In the genomic region with DNA sequence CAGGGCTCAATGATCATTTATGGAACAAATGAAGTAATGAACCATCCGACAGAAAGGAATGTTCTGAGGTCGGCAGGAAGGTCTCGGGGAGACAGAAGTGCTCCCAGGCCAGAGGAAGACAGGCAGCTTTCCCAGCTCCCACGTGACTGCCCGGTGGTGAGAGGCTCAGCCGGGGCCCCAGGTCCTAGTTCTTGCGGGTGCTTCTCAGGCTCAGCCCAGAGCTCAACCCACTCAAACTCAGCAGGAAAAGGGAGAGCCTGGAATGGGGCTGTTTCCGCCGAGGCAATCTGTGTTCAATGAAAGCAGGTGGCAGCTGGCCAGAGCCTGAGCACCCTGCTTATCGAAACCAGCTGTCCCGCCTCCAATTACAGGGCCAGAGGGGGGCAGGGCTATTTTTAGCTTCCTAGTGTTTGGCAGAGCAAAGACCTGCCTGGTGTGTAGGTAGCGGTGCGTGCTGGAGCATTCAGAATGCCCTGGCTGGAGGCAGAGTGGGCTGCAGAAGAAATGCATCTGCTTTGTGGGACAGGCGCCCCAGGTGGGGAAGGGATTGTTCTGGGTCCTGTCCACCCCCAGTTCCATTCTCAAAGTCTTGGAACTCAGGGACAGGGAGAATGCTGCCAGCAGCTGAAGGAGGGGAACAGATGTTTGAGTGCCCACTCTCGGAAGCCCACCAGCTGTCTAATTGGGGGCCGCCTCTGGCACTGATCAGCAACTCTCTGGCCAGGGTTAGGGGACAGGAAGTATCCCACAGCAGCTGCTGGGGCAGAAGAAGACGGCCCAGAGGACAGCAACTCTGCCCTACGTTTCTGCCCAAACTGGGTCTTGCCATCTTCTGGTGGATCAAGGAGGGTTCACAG, we compare ENCODE assay signal across 9 cellular contexts.
DNase-seq lines count a peak whose midpoint lies in the region; ATAC-seq, FAIRE-seq and TF ChIP-seq lines count a peak whose summit lies in the region.
"Had no signal": no experiment of that assay in that cellular context is flagged by ENCODE, and none has a peak within 500 bp of the region (broad histone marks: within the 10 kb centered on the region; RNA-seq: fewer than 3 reads in every experiment).

No MANE protein-coding gene starts in this region.

- H3K27ac ChIP-seq in WERI-Rb-1 (peak overlapping the region; percentile 88), pancreas (peak overlapping the region; percentile 23 to 72 (median 61))

- peak overlapping the region; percentile 24 for H3K4me3 ChIP-seq in AG10803 (ENCODE audit: low read length)
- H3K4me3 ChIP-seq in WERI-Rb-1 (ENCODE audit: low read depth, low read length), result peak overlapping the region; percentile 28
- H3K4me3 ChIP-seq in pancreas, result no peak overlapping the region

- H3K9me3 ChIP-seq in WERI-Rb-1 (ENCODE audit: severe bottlenecking) (no peaks in the 10 kb centered on the region), pancreas (no peaks in the 10 kb centered on the region)

- DNase-seq in AG10803 (ENCODE audit: low read depth) (peak; percentile 98), NCI-H1092 (lab: John Stamatoyannopoulos, UW) (peak; percentile 97), WERI-Rb-1 (peak; percentile 96), glomerular visceral epithelial cell (ENCODE audit: extremely low spot score) (peak; percentile 79), pancreas (peak; percentile 86 to 97 (median 92))
- DNase-seq: DND-41 had no signal

- ATAC-seq in pancreas (peak; percentile 83 to 95 (median 93)), GM19395 (IDR thresholded peaks at IDR 0.05; ENCODE audit: unreplicated experiment) (no peak), GM19452 (IDR thresholded peaks at IDR 0.05; ENCODE audit: unreplicated experiment) (no peak), HG03045 (IDR thresholded peaks at IDR 0.05; ENCODE audit: unreplicated experiment) (no peak)

- intact Hi-C loops in pancreas (cut with DNase I), result no loop called here

- no peak for FAIRE-seq in pancreas (lab: Jason Lieb, UNC)

- H3K4me1 ChIP-seq in pancreas, result peaks cover 9 to 42% (median 35%) of the 10 kb centered on the region in 3 donors

- H3K36me3 ChIP-seq in WERI-Rb-1, result peaks cover 30% of the 10 kb centered on the region
- no peaks in the 10 kb centered on the region for H3K36me3 ChIP-seq in pancreas

- WGBS in pancreas, 2 donors, result 11 to 12% methylated on average over 18 of the region's 18 CpGs

- TF ChIP-seq CTCF in AG10803 (conservative IDR thresholded peaks at IDR 0.05; ENCODE audit: low read length), result no peak
- no peak for TF ChIP-seq CTCF in WERI-Rb-1 (IDR thresholded peaks at IDR 0.05; ENCODE audit: low read depth, low read length)
- no peak for TF ChIP-seq CTCF in pancreas (IDR thresholded peaks at IDR 0.05)

- H3K27me3 ChIP-seq in WERI-Rb-1 (ENCODE audit: insufficient read depth, low read depth, severe bottlenecking) (no peaks in the 10 kb centered on the region), pancreas (no peaks in the 10 kb centered on the region)

Comparison
In these comparisons a context has a peak if more than half of its experiments do, and no peak if none do; other contexts are left out.
1. H3K4me3 ChIP-seq: peak in AG10803 (single experiment) and WERI-Rb-1 (single experiment); none in pancreas (0 of 4).
2. ATAC-seq: peak in pancreas (4 of 4); none in GM19395 (single experiment), GM19452 (single experiment) and HG03045 (single experiment).
3. Peak in every context shown above with its lines, with median percentiles within 50 percentile points of each other: DNase-seq.